In the genomic region with DNA sequence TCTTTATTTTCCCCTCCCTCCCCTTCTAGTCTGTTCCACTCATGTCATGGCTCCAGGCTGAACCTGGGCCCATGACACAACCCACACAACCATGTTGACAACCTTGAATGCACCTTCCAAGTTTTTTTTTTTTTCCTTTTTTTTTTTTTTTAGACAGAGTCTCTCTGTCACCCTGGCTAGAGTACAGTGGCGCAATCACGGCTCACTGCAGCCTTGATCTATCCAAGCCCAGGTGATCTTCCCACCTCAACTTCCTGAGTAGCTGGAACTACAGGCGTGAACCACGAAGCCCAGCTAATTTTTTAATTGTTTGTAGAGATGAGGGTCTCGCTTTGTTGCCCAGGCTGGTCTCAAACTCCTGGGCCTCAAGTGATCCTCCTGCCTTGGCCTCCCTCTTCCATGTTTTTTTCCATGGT, we compare ENCODE assay signal across 18 cellular contexts. TPM values are rescaled to one million over a fixed set of nuclear protein-coding genes. Genes with fewer than 3 reads are reported as not detected.
DNase-seq lines count a peak whose midpoint lies in the region; ATAC-seq and TF ChIP-seq lines count a peak whose summit lies in the region.
"Had no signal": no experiment of that assay in that cellular context is flagged by ENCODE, and none has a peak within 500 bp of the region (broad histone marks: within the 10 kb centered on the region; RNA-seq: fewer than 3 reads in every experiment).

No MANE protein-coding gene starts in this region.

- H3K4me3 Mint-ChIP-seq in WTC11 (no peak overlapping the region), nephron progenitor cell (no peak overlapping the region)
- H3K4me3 Mint-ChIP-seq: CD4-positive, CD25-positive, alpha-beta regulatory T cell; CD8-positive, alpha-beta memory T cell had no signal

- ATAC-seq in WTC11 = no peak
- peak; percentile 64 for ATAC-seq in left lobe of liver
- no peak for ATAC-seq in esophagus mucosa
- ATAC-seq in HG02763 (IDR thresholded peaks at IDR 0.05; ENCODE audit: unreplicated experiment) = no peak
- ATAC-seq in HG03571 (IDR thresholded peaks at IDR 0.05; ENCODE audit: unreplicated experiment) = no peak

- TF ChIP-seq CTCF in WTC11 (IDR thresholded peaks at IDR 0.05) = no peak
- TF ChIP-seq CTCF in nephron progenitor cell (IDR thresholded peaks at IDR 0.05) = no peak

- H3K36me3 Mint-ChIP-seq in WTC11 (no peaks in the 10 kb centered on the region), nephron progenitor cell (ENCODE audit: low read depth) (no peaks in the 10 kb centered on the region)
- H3K36me3 Mint-ChIP-seq: CD4-positive, CD25-positive, alpha-beta regulatory T cell; CD8-positive, alpha-beta memory T cell; IgD-negative memory B cell had no signal

- DNase-seq in WTC11 (ENCODE audit: low spot score) = no peak
- DNase-seq in left lobe of liver (ENCODE audit: low spot score) = peak; percentile 83
- DNase-seq in nephron progenitor cell = no peak
- no peak for DNase-seq in stimulated activated CD4-positive, alpha-beta T cell treated with anti-CD3 and anti-CD28 coated beads, Interleukin-15, amount 100 ng/mL, for 24 hours
- DNase-seq: ACHN; BE2C; C1 segment of cervical spinal cord; CD4-positive, CD25-positive, alpha-beta regulatory T cell; CD8-positive, alpha-beta memory T cell; COR-L47; DMS 273 treated with DMSO at 0.1 percent for 48 hours; GM23248; HCEC 1CT; KG1 had no signal

- POLR2A ChIA-PET in WTC11 (lab: Charles Lee) = no interaction called here

- peaks cover 7% of the 10 kb centered on the region for H3K4me1 Mint-ChIP-seq in WTC11
- peaks cover 38% of the 10 kb centered on the region for H3K4me1 Mint-ChIP-seq in nephron progenitor cell
- H3K4me1 Mint-ChIP-seq: CD4-positive, CD25-positive, alpha-beta regulatory T cell; CD8-positive, alpha-beta memory T cell; IgD-negative memory B cell had no signal

- no peaks in the 10 kb centered on the region for H3K9me3 Mint-ChIP-seq in WTC11
- no peaks in the 10 kb centered on the region for H3K9me3 Mint-ChIP-seq in nephron progenitor cell
- H3K9me3 Mint-ChIP-seq: CD8-positive, alpha-beta memory T cell; IgD-negative memory B cell had no signal

- H3K27ac Mint-ChIP-seq in WTC11 (no peak overlapping the region), nephron progenitor cell (peak overlapping the region; percentile 58)
- H3K27ac Mint-ChIP-seq: CD8-positive, alpha-beta memory T cell; IgD-negative memory B cell had no signal

- CTCF ChIA-PET in WTC11 (lab: Charles Lee) = no interaction called here

- H3K27me3 Mint-ChIP-seq in WTC11 (ENCODE audit: low read depth) (no peaks in the 10 kb centered on the region), nephron progenitor cell (ENCODE audit: low read depth, poor library complexity) (peaks cover 4% of the 10 kb centered on the region)

TF ChIP-seq in WTC11, 78 proteins besides CTCF, POLR2A, EP300 and RAD21:
- TF ChIP-seq CBFB (CRISPR knock-in tag; IDR thresholded peaks at IDR 0.05; ENCODE audit: low read depth) (no peak), CREM (CRISPR knock-in tag; IDR thresholded peaks at IDR 0.05) (no peak), GABPB1 (CRISPR knock-in tag; IDR thresholded peaks at IDR 0.05) (peak; percentile 75; the same call in 1 of the 2 replicates), SOX15 (CRISPR knock-in tag; IDR thresholded peaks at IDR 0.05) (no peak), ATF1 (CRISPR knock-in tag; IDR thresholded peaks at IDR 0.05) (no peak)
- TF ChIP-seq, protein P1, sequence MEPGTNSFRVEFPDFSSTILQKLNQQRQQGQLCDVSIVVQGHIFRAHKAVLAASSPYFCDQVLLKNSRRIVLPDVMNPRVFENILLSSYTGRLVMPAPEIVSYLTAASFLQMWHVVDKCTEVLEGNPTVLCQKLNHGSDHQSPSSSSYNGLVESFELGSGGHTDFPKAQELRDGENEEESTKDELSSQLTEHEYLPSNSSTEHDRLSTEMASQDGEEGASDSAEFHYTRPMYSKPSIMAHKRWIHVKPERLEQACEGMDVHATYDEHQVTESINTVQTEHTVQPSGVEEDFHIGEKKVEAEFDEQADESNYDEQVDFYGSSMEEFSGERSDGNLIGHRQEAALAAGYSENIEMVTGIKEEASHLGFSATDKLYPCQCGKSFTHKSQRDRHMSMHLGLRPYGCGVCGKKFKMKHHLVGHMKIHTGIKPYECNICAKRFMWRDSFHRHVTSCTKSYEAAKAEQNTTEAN (CRISPR knock-in tag; IDR thresholded peaks at IDR 0.05) = no peak
- TF ChIP-seq, protein P2, sequence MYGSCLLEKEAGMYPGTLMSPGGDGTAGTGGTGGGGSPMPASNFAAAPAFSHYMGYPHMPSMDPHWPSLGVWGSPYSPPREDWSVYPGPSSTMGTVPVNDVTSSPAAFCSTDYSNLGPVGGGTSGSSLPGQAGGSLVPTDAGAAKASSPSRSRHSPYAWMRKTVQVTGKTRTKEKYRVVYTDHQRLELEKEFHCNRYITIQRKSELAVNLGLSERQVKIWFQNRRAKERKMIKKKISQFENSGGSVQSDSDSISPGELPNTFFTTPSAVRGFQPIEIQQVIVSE (CRISPR knock-in tag; IDR thresholded peaks at IDR 0.05; ENCODE audit: borderline replicate concordance) = no peak
- TF ChIP-seq, protein P3, sequence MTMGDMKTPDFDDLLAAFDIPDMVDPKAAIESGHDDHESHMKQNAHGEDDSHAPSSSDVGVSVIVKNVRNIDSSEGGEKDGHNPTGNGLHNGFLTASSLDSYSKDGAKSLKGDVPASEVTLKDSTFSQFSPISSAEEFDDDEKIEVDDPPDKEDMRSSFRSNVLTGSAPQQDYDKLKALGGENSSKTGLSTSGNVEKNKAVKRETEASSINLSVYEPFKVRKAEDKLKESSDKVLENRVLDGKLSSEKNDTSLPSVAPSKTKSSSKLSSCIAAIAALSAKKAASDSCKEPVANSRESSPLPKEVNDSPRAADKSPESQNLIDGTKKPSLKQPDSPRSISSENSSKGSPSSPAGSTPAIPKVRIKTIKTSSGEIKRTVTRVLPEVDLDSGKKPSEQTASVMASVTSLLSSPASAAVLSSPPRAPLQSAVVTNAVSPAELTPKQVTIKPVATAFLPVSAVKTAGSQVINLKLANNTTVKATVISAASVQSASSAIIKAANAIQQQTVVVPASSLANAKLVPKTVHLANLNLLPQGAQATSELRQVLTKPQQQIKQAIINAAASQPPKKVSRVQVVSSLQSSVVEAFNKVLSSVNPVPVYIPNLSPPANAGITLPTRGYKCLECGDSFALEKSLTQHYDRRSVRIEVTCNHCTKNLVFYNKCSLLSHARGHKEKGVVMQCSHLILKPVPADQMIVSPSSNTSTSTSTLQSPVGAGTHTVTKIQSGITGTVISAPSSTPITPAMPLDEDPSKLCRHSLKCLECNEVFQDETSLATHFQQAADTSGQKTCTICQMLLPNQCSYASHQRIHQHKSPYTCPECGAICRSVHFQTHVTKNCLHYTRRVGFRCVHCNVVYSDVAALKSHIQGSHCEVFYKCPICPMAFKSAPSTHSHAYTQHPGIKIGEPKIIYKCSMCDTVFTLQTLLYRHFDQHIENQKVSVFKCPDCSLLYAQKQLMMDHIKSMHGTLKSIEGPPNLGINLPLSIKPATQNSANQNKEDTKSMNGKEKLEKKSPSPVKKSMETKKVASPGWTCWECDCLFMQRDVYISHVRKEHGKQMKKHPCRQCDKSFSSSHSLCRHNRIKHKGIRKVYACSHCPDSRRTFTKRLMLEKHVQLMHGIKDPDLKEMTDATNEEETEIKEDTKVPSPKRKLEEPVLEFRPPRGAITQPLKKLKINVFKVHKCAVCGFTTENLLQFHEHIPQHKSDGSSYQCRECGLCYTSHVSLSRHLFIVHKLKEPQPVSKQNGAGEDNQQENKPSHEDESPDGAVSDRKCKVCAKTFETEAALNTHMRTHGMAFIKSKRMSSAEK (CRISPR knock-in tag; IDR thresholded peaks at IDR 0.05; ENCODE audit: borderline replicate concordance) = no peak
TF ChIP-seq in WTC11: peak in this region for 1.

RNA-seq across cellular contexts. Expression of a gene that starts 21.9 kb away (rescaled TPM):
- total RNA-seq in WTC11 (2021) = 21.3 to 25.9 TPM (median 22.4 TPM) in 3 replicates
- 12.0 TPM for total RNA-seq in left lobe of liver
- total RNA-seq in esophagus mucosa = 14.4 TPM
